ENCODE assay signal across 8 cellular contexts in the genomic region with DNA sequence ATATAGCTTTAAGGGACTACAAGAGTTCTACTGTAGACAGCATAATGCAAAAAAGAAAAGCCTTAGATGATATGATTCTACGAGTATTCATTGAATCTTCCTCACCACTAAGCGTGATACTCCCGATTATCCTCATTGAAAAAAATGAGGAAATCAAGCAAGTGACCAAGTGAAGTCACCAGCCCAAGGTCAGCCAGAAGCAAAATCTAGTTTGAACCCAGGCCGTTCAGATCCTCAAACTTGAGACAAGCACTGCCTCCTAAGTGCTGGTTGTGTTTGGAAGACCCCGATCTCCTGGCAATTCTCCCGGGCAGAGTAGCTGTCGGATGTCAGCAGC. TPM values are rescaled to one million over a fixed set of nuclear protein-coding genes. Genes with fewer than 3 reads are reported as not detected.
A peak's percentile ranks its signal among the peaks of the same experiment; 100 is the strongest.
DNase-seq lines count a peak whose midpoint lies in the region; ATAC-seq and TF ChIP-seq lines count a peak whose summit lies in the region.

No MANE protein-coding gene starts in this region.

- H3K27ac ChIP-seq in SK-N-MC: no peak overlapping the region

- in situ Hi-C loops in G401 (cut with HindIII; ENCODE audit: low sequenced_read_pairs): no loop called here

- DNase-seq in G401 (ENCODE audit: low spot score) (peak; percentile 37), SK-N-MC (ENCODE audit: low read depth, low spot score) (no peak), fibroblast of the aortic adventitia (ENCODE audit: low read depth) (no peak), retinal pigment epithelial cell (ENCODE audit: low read depth) (no peak), GM10266 (ENCODE audit: extremely low spot score) (no peak), hepatic stellate cell (ENCODE audit: low spot score) (no peak)
- DNase-seq in activated effector memory CD4-positive, alpha-beta T cell treated with anti-CD3 and anti-CD28 coated beads, Interleukin-2, amount 50 U/mL, for 16 hours: no peak

- TF ChIP-seq CTCF in fibroblast of the aortic adventitia (IDR thresholded peaks at IDR 0.05; ENCODE audit: insufficient read depth, low read length): no peak
- no peak for TF ChIP-seq CTCF in retinal pigment epithelial cell (conservative IDR thresholded peaks at IDR 0.05; ENCODE audit: low read depth, low read length)
- no peak for TF ChIP-seq CTCF in GM10266 (IDR thresholded peaks at IDR 0.05; ENCODE audit: control insufficient read depth, insufficient read depth, low read depth, missing control alignments)

- H3K4me3 ChIP-seq in SK-N-MC: peak overlapping the region; percentile 94
- peak overlapping the region; percentile 84 for H3K4me3 ChIP-seq in fibroblast of the aortic adventitia (ENCODE audit: low read depth, low read length)
- peak overlapping the region; percentile 80 for H3K4me3 ChIP-seq in retinal pigment epithelial cell (ENCODE audit: low read length)

- no peak for ATAC-seq in esophagus mucosa

- peaks cover 12% of the 10 kb centered on the region for H3K36me3 ChIP-seq in SK-N-MC (ENCODE audit: insufficient read depth, low read length)

- no peaks in the 10 kb centered on the region for H3K9me3 ChIP-seq in SK-N-MC (ENCODE audit: low read depth, low read length)

- H3K9ac ChIP-seq in SK-N-MC (ENCODE audit: insufficient read length): peak overlapping the region; percentile 90

RNA-seq across cellular contexts. Expression of a gene that starts 0.8 kb away (rescaled TPM):
- 11.4 and 21.1 TPM in 2 replicates for total RNA-seq in G401 (2014; rRNA removed; shearing (Covaris generic))
- total RNA-seq in fibroblast of the aortic adventitia (ENCODE audit: low replicate concordance) (23.6 and 50.8 TPM in 2 replicates), esophagus mucosa (16.3 TPM)

RNA-seq across cellular contexts. Expression of a gene that starts 3.9 kb away (rescaled TPM):
- total RNA-seq in G401 (2014; rRNA removed; shearing (Covaris generic)): 17.1 and 38.2 TPM in 2 replicates
- total RNA-seq in fibroblast of the aortic adventitia (ENCODE audit: low replicate concordance) (66.6 and 91.5 TPM in 2 replicates), esophagus mucosa (31.8 TPM)

RNA-seq across cellular contexts. Expression of a gene that starts 53.0 kb away (rescaled TPM):
- total RNA-seq in G401 (2014; rRNA removed; shearing (Covaris generic)): 17.3 and 20.5 TPM in 2 replicates
- total RNA-seq in fibroblast of the aortic adventitia (ENCODE audit: low replicate concordance) (10.3 and 11.9 TPM in 2 replicates), esophagus mucosa (3.3 TPM)
